Comparison of ENCODE assay signal across 16 cellular contexts in genomic region chr22:29550005-29550404, GRCh38. TPM values are rescaled to one million over a fixed set of nuclear protein-coding genes. Genes with fewer than 3 reads are reported as not detected.
A peak's percentile ranks its signal among the peaks of the same experiment; 100 is the strongest.
DNase-seq lines count a peak whose midpoint lies in the region; ATAC-seq, FAIRE-seq and TF ChIP-seq lines count a peak whose summit lies in the region.
"Had no signal": no experiment of that assay in that cellular context is flagged by ENCODE, and none has a peak within 500 bp of the region (broad histone marks: within the 10 kb centered on the region; RNA-seq: fewer than 3 reads in every experiment).

No MANE protein-coding gene starts in this region.

- WGBS in HepG2 (ENCODE audit: low lambda C conversion rate): 96% methylated on average over 4 of the region's 4 CpGs
- 91% methylated on average over 4 of the region's 4 CpGs for WGBS in right lobe of liver (ENCODE audit: insufficient coverage, low coverage, low lambda C conversion rate, missing lambda C conversion rate)

- ATAC-seq in activated CD8-positive, alpha-beta T cell treated with anti-CD3 and anti-CD28 coated beads for 36 hours: no peak
- ATAC-seq in activated CD8-positive, alpha-beta T cell treated with anti-CD3 and anti-CD28 coated beads, Interleukin-2, amount 10 ng/mL, durations not matched to agents 7 days and 5 days: no peak
- no peak for ATAC-seq in HepG2
- ATAC-seq in right lobe of liver: no peak
- no peak for ATAC-seq in HG03354 (IDR thresholded peaks at IDR 0.05; ENCODE audit: poor library complexity, severe bottlenecking, unreplicated experiment)
- ATAC-seq: GM12878 had no signal

- POLR2A ChIA-PET in activated CD8-positive, alpha-beta T cell treated with anti-CD3 and anti-CD28 coated beads for 36 hours (lab: Charles Lee): interaction anchor here (0.5 kb wide), 1 partner anchor 30 kb away, joined by 3 read pairs; no protein-coding TSS in a partner anchor
- POLR2A ChIA-PET in activated CD8-positive, alpha-beta T cell treated with anti-CD3 and anti-CD28 coated beads, Interleukin-2, amount 10 ng/mL, durations not matched to agents 7 days and 5 days (lab: Charles Lee): no interaction called here
- POLR2A ChIA-PET in HepG2 (lab: Yijun Ruan, JAX): no interaction called here

- peak overlapping the region; percentile 36 for H3K27ac Mint-ChIP-seq in activated CD8-positive, alpha-beta T cell treated with anti-CD3 and anti-CD28 coated beads for 36 hours
- H3K27ac Mint-ChIP-seq in activated CD8-positive, alpha-beta T cell treated with anti-CD3 and anti-CD28 coated beads, Interleukin-2, amount 10 ng/mL, durations not matched to agents 7 days and 5 days: no peak overlapping the region
- H3K27ac Mint-ChIP-seq in endothelial cell (ENCODE audit: unreplicated experiment): no peak overlapping the region

- no peak for TF ChIP-seq RAD21 in HepG2 (CRISPR knock-in tag; IDR thresholded peaks at IDR 0.05)

- H3K9me3 ChIP-seq in HepG2 (ENCODE audit: low read length): no peaks in the 10 kb centered on the region
- no peaks in the 10 kb centered on the region for H3K9me3 ChIP-seq in right lobe of liver

- no peaks in the 10 kb centered on the region for H3K9me3 Mint-ChIP-seq in activated CD8-positive, alpha-beta T cell treated with anti-CD3 and anti-CD28 coated beads for 36 hours
- no peaks in the 10 kb centered on the region for H3K9me3 Mint-ChIP-seq in activated CD8-positive, alpha-beta T cell treated with anti-CD3 and anti-CD28 coated beads, Interleukin-2, amount 10 ng/mL, durations not matched to agents 7 days and 5 days (ENCODE audit: insufficient read depth)
- no peaks in the 10 kb centered on the region for H3K9me3 Mint-ChIP-seq in endothelial cell (ENCODE audit: unreplicated experiment)

- TF ChIP-seq EP300 in HepG2 (IDR thresholded peaks at IDR 0.05; ENCODE audit: low read depth in 2 of 2, low read length in 2 of 2): no peak
- TF ChIP-seq EP300 in HepG2 (CRISPR knock-in tag; IDR thresholded peaks at IDR 0.05; ENCODE audit: borderline replicate concordance): no peak

- no peak for DNase-seq in activated CD8-positive, alpha-beta T cell treated with anti-CD3 and anti-CD28 coated beads for 36 hours
- DNase-seq in activated CD8-positive, alpha-beta T cell treated with anti-CD3 and anti-CD28 coated beads, Interleukin-2, amount 10 ng/mL, durations not matched to agents 7 days and 5 days: no peak
- DNase-seq in HepG2 (ENCODE audit: low spot score) (no peak), right lobe of liver (no peak), endothelial cell (ENCODE audit: low spot score) (no peak), SIG-M5 (lab: John Stamatoyannopoulos, UW) (no peak), COLO668 (lab: John Stamatoyannopoulos, UW; ENCODE audit: unreplicated experiment) (no peak)
- DNase-seq: Calu3, DMS 273 treated with DMSO at 0.1 percent for 48 hours, HCEC 1CT had no signal

- H3K4me1 Mint-ChIP-seq in activated CD8-positive, alpha-beta T cell treated with anti-CD3 and anti-CD28 coated beads for 36 hours (ENCODE audit: low read depth): peaks cover 13% of the 10 kb centered on the region
- H3K4me1 Mint-ChIP-seq in activated CD8-positive, alpha-beta T cell treated with anti-CD3 and anti-CD28 coated beads, Interleukin-2, amount 10 ng/mL, durations not matched to agents 7 days and 5 days (ENCODE audit: low read depth): peaks cover 30% of the 10 kb centered on the region
- H3K4me1 Mint-ChIP-seq in endothelial cell (ENCODE audit: unreplicated experiment): peaks cover 11% of the 10 kb centered on the region

- in situ Hi-C loops in HepG2 (cut with HindIII; ENCODE audit: extremely low pct_ligation_motif_present, low pct_unique_long_range_greater_than_20kb): no loop called here

- intact Hi-C loops in activated CD8-positive, alpha-beta T cell treated with anti-CD3 and anti-CD28 coated beads for 36 hours (cut with micrococcal nuclease): no loop called here
- intact Hi-C loops in HepG2 (cut with micrococcal nuclease; ENCODE audit: unreplicated experiment): no loop called here
- intact Hi-C loops in right lobe of liver (cut with DNase I): no loop called here

- H3K79me2 ChIP-seq in HepG2 (ENCODE audit: insufficient read depth, low read length): peaks cover 19% of the 10 kb centered on the region

- TF ChIP-seq POLR2A in HepG2 (IDR thresholded peaks at IDR 0.05; ENCODE audit: insufficient read depth in 1 of 2, low read depth in 2 of 2, low read length in 2 of 2): no peak
- no peak for TF ChIP-seq POLR2A in right lobe of liver (IDR thresholded peaks at IDR 0.05)

- H3K36me3 ChIP-seq in HepG2 (replicated peaks in 1 of 2; ENCODE audit: control insufficient read depth in 1 of 2, insufficient read depth in 2 of 2, low read length in 2 of 2): peaks cover 13 to 43% of the 10 kb centered on the region in 2 experiments; a peak in 4 of 5 replicates
- H3K36me3 ChIP-seq in right lobe of liver: peaks cover 0 to 17% (median 3%) of the 10 kb centered on the region in 4 donors

- H3K27ac ChIP-seq in HepG2 (ENCODE audit: extremely low read length, insufficient read depth, low read length) (no peak overlapping the region), right lobe of liver (no peak overlapping the region)
- H3K27ac ChIP-seq: 22Rv1, HL-60 had no signal

- H3K4me3 ChIP-seq in HepG2 (replicated peaks in 1 of 3; ENCODE audit: insufficient read depth in 1 of 3, low read depth in 2 of 3, low read length in 3 of 3) (no peak overlapping the region), right lobe of liver (no peak overlapping the region)
- H3K4me3 ChIP-seq: GM12878 had no signal

- no peaks in the 10 kb centered on the region for H3K27me3 ChIP-seq in HepG2 (ENCODE audit: control insufficient read depth in 1 of 2, insufficient read depth in 2 of 2, low read length in 2 of 2)
- H3K27me3 ChIP-seq in right lobe of liver: no peaks in the 10 kb centered on the region

- H3K27me3 Mint-ChIP-seq in activated CD8-positive, alpha-beta T cell treated with anti-CD3 and anti-CD28 coated beads for 36 hours: no peaks in the 10 kb centered on the region
- no peaks in the 10 kb centered on the region for H3K27me3 Mint-ChIP-seq in activated CD8-positive, alpha-beta T cell treated with anti-CD3 and anti-CD28 coated beads, Interleukin-2, amount 10 ng/mL, durations not matched to agents 7 days and 5 days (ENCODE audit: low read depth)
- peaks cover 9% of the 10 kb centered on the region for H3K27me3 Mint-ChIP-seq in endothelial cell (ENCODE audit: unreplicated experiment)

- no peak overlapping the region for H3K4me3 Mint-ChIP-seq in activated CD8-positive, alpha-beta T cell treated with anti-CD3 and anti-CD28 coated beads for 36 hours
- H3K4me3 Mint-ChIP-seq in activated CD8-positive, alpha-beta T cell treated with anti-CD3 and anti-CD28 coated beads, Interleukin-2, amount 10 ng/mL, durations not matched to agents 7 days and 5 days: no peak overlapping the region
- peak overlapping the region; percentile 16 for H3K4me3 Mint-ChIP-seq in endothelial cell (ENCODE audit: unreplicated experiment)
- H3K4me3 Mint-ChIP-seq: CD14-positive monocyte had no signal

- no peak overlapping the region for H2AFZ ChIP-seq in HepG2 (ENCODE audit: low read length)

- H3K9ac ChIP-seq in HepG2 (ENCODE audit: insufficient read depth, low read depth, low read length): no peak overlapping the region

- BruUV-seq in HepG2 (replicated peaks; lab: Mats Ljungman, UMichigan): no TSS peak

- no peak for FAIRE-seq in HepG2 (lab: Jason Lieb, UNC)
- FAIRE-seq: GM12878, GM18507 had no signal

- H3K4me2 ChIP-seq in HepG2 (ENCODE audit: low read depth, low read length): no peak overlapping the region

- CTCF ChIA-PET in activated CD8-positive, alpha-beta T cell treated with anti-CD3 and anti-CD28 coated beads for 36 hours (lab: Charles Lee): no interaction called here
- CTCF ChIA-PET in activated CD8-positive, alpha-beta T cell treated with anti-CD3 and anti-CD28 coated beads, Interleukin-2, amount 10 ng/mL, durations not matched to agents 7 days and 5 days (lab: Charles Lee): no interaction called here
- CTCF ChIA-PET in HepG2 (lab: Yijun Ruan, JAX; ENCODE audit: low intra/inter-chr PET ratio, low total read pairs): no interaction called here

- TF ChIP-seq CTCF in activated CD8-positive, alpha-beta T cell treated with anti-CD3 and anti-CD28 coated beads for 36 hours (IDR thresholded peaks at IDR 0.05): no peak
- TF ChIP-seq CTCF in HepG2 (CRISPR knock-in tag; IDR thresholded peaks at IDR 0.05): no peak
- no peak for TF ChIP-seq CTCF in right lobe of liver (IDR thresholded peaks at IDR 0.05)
- no peak for TF ChIP-seq CTCF in endothelial cell (IDR thresholded peaks at IDR 0.05; ENCODE audit: unreplicated experiment)

- H3K4me1 ChIP-seq in HepG2 (ENCODE audit: insufficient read depth, low read length): peaks cover 12% of the 10 kb centered on the region
- H3K4me1 ChIP-seq in right lobe of liver: peaks cover 0 to 10% (median 5%) of the 10 kb centered on the region in 4 donors

- H4K20me1 ChIP-seq in HepG2 (ENCODE audit: insufficient read depth, low read length): no peaks in the 10 kb centered on the region

- H3K36me3 Mint-ChIP-seq in activated CD8-positive, alpha-beta T cell treated with anti-CD3 and anti-CD28 coated beads for 36 hours (ENCODE audit: low read depth): peaks cover 30% of the 10 kb centered on the region
- peaks cover 34% of the 10 kb centered on the region for H3K36me3 Mint-ChIP-seq in activated CD8-positive, alpha-beta T cell treated with anti-CD3 and anti-CD28 coated beads, Interleukin-2, amount 10 ng/mL, durations not matched to agents 7 days and 5 days (ENCODE audit: low read depth)
- peaks cover 36% of the 10 kb centered on the region for H3K36me3 Mint-ChIP-seq in endothelial cell (ENCODE audit: low read depth, unreplicated experiment)

RNA-seq across cellular contexts. Expression of gene THOC5, which starts 3.6 kb away (rescaled TPM):
- 10 to 100 TPM; 48.7 to 57.3 TPM for total RNA-seq in activated CD8-positive, alpha-beta T cell treated with anti-CD3 and anti-CD28 coated beads for 36 hours
- total RNA-seq in activated CD8-positive, alpha-beta T cell treated with anti-CD3 and anti-CD28 coated beads, Interleukin-2, amount 10 ng/mL, durations not matched to agents 7 days and 5 days: 10 to 100 TPM; 53.1 to 60.7 TPM
- total RNA-seq in HepG2 (2016; rRNA removed; fragmentation: Illumina TruSeq; extraction: Trizol) (46.7 and 53.5 TPM in 2 replicates), right lobe of liver (10 to 100 TPM; 11.9 to 17.4 (median 14.1) TPM), endothelial cell (ENCODE audit: unreplicated experiment) (76.4 TPM)
- 20.7 and 27.6 TPM in 2 replicates for total RNA-seq in HepG2 (2016; cell fraction: cytosol; rRNA removed; fragmentation: Illumina TruSeq; extraction: Trizol; ENCODE audit: low read depth)
- total RNA-seq in HepG2 (2016; cell fraction: insoluble cytoplasmic fraction; rRNA removed; fragmentation: Illumina TruSeq; extraction: Trizol): 47.6 and 56.5 TPM in 2 replicates
- total RNA-seq in HepG2 (2016; cell fraction: membrane; rRNA removed; fragmentation: Illumina TruSeq; extraction: Trizol): 39.5 and 44.9 TPM in 2 replicates
- total RNA-seq in HepG2 (2016; cell fraction: nucleus; rRNA removed; fragmentation: Illumina TruSeq; extraction: Trizol): 32.6 and 43.7 TPM in 2 replicates
- polyA plus RNA-seq in HepG2 (2011; rRNA removed): 45.8 and 65.2 TPM in 2 replicates
- polyA plus RNA-seq in HepG2 (2011; cell fraction: cytosol; rRNA removed): 27.9 and 31.5 TPM in 2 replicates
- polyA plus RNA-seq in HepG2 (2011; cell fraction: nucleus; rRNA removed): 145 and 182 TPM in 2 replicates
- 37.0 and 37.3 TPM in 2 replicates for polyA plus RNA-seq in HepG2 (2012)
- polyA plus RNA-seq in HepG2 (2016; cell fraction: cytosol; fragmentation: Illumina TruSeq; extraction: Trizol; ENCODE audit: low read depth): 25.9 and 30.6 TPM in 2 replicates
- 44.1 and 46.1 TPM in 2 replicates for polyA plus RNA-seq in HepG2 (2016; cell fraction: insoluble cytoplasmic fraction; fragmentation: Illumina TruSeq; extraction: Trizol; ENCODE audit: low read depth)
- 35.3 and 37.4 TPM in 2 replicates for polyA plus RNA-seq in HepG2 (2016; cell fraction: membrane; fragmentation: Illumina TruSeq; extraction: Trizol; ENCODE audit: low read depth)
- polyA plus RNA-seq in HepG2 (2016; cell fraction: nucleus; fragmentation: Illumina TruSeq; extraction: Trizol; ENCODE audit: insufficient read depth, low read depth): 54.0 and 55.1 TPM in 2 replicates
- 57.0 and 70.3 TPM in 2 replicates for polyA minus RNA-seq in HepG2 (2011; rRNA and poly(A)+ RNA removed; ENCODE audit: low replicate concordance)
- polyA minus RNA-seq in HepG2 (2011; cell fraction: cytosol; rRNA and poly(A)+ RNA removed): 25.5 and 29.4 TPM in 2 replicates
- polyA minus RNA-seq in HepG2 (2011; cell fraction: nucleus; rRNA and poly(A)+ RNA removed): 38.9 and 51.6 TPM in 2 replicates

RNA-seq across cellular contexts. Expression of gene NIPSNAP1, which starts 30.9 kb away (rescaled TPM):
- 10 to 100 TPM; 58.3 to 61.9 TPM for total RNA-seq in activated CD8-positive, alpha-beta T cell treated with anti-CD3 and anti-CD28 coated beads for 36 hours
- total RNA-seq in activated CD8-positive, alpha-beta T cell treated with anti-CD3 and anti-CD28 coated beads, Interleukin-2, amount 10 ng/mL, durations not matched to agents 7 days and 5 days: 10 to 100 TPM; 35.7 to 38.2 TPM
- 159 and 167 TPM in 2 replicates for total RNA-seq in HepG2 (2016; rRNA removed; fragmentation: Illumina TruSeq; extraction: Trizol)
- 36.4 and 36.6 TPM in 2 replicates for total RNA-seq in HepG2 (2016; cell fraction: cytosol; rRNA removed; fragmentation: Illumina TruSeq; extraction: Trizol; ENCODE audit: low read depth)
- total RNA-seq in HepG2 (2016; cell fraction: insoluble cytoplasmic fraction; rRNA removed; fragmentation: Illumina TruSeq; extraction: Trizol): 162 and 163 TPM in 2 replicates
- total RNA-seq in HepG2 (2016; cell fraction: membrane; rRNA removed; fragmentation: Illumina TruSeq; extraction: Trizol): 98.2 and 102 TPM in 2 replicates
- 68.4 and 75.1 TPM in 2 replicates for total RNA-seq in HepG2 (2016; cell fraction: nucleus; rRNA removed; fragmentation: Illumina TruSeq; extraction: Trizol)
- 203 and 212 TPM in 2 replicates for polyA plus RNA-seq in HepG2 (2011; rRNA removed)
- 167 and 170 TPM in 2 replicates for polyA plus RNA-seq in HepG2 (2011; cell fraction: cytosol; rRNA removed)
- polyA plus RNA-seq in HepG2 (2011; cell fraction: nucleus; rRNA removed): 133 and 152 TPM in 2 replicates
- polyA plus RNA-seq in HepG2 (2012): 126 and 158 TPM in 2 replicates
- polyA plus RNA-seq in HepG2 (2016; cell fraction: cytosol; fragmentation: Illumina TruSeq; extraction: Trizol; ENCODE audit: low read depth): 33.2 and 39.7 TPM in 2 replicates
- polyA plus RNA-seq in HepG2 (2016; cell fraction: insoluble cytoplasmic fraction; fragmentation: Illumina TruSeq; extraction: Trizol; ENCODE audit: low read depth): 169 and 174 TPM in 2 replicates
- 73.5 and 79.3 TPM in 2 replicates for polyA plus RNA-seq in HepG2 (2016; cell fraction: membrane; fragmentation: Illumina TruSeq; extraction: Trizol; ENCODE audit: low read depth)
- polyA plus RNA-seq in HepG2 (2016; cell fraction: nucleus; fragmentation: Illumina TruSeq; extraction: Trizol; ENCODE audit: insufficient read depth, low read depth): 104 and 117 TPM in 2 replicates
- 19.6 and 162 TPM in 2 replicates for polyA minus RNA-seq in HepG2 (2011; rRNA and poly(A)+ RNA removed; ENCODE audit: low replicate concordance)
- polyA minus RNA-seq in HepG2 (2011; cell fraction: cytosol; rRNA and poly(A)+ RNA removed): 70.8 and 86.6 TPM in 2 replicates
- 55.0 and 66.1 TPM in 2 replicates for polyA minus RNA-seq in HepG2 (2011; cell fraction: nucleus; rRNA and poly(A)+ RNA removed)
- 100 to 1,000 TPM in 5 of 6 experiments, 10 to 100 TPM in 1; 94.5 to 149 (median 141) TPM for total RNA-seq in right lobe of liver
- total RNA-seq in endothelial cell (ENCODE audit: unreplicated experiment): 78.0 TPM

RNA-seq across cellular contexts. Expression of gene NF2, which starts 53.4 kb away (rescaled TPM):
- 10 to 100 TPM; 34.4 to 35.3 TPM for total RNA-seq in activated CD8-positive, alpha-beta T cell treated with anti-CD3 and anti-CD28 coated beads for 36 hours
- 10 to 100 TPM; 60.6 to 61.2 TPM for total RNA-seq in activated CD8-positive, alpha-beta T cell treated with anti-CD3 and anti-CD28 coated beads, Interleukin-2, amount 10 ng/mL, durations not matched to agents 7 days and 5 days
- total RNA-seq in HepG2 (2016; rRNA removed; fragmentation: Illumina TruSeq; extraction: Trizol): 33.3 and 45.3 TPM in 2 replicates
- 6.6 and 7.4 TPM in 2 replicates for total RNA-seq in HepG2 (2016; cell fraction: cytosol; rRNA removed; fragmentation: Illumina TruSeq; extraction: Trizol; ENCODE audit: low read depth)
- 33.3 and 42.0 TPM in 2 replicates for total RNA-seq in HepG2 (2016; cell fraction: insoluble cytoplasmic fraction; rRNA removed; fragmentation: Illumina TruSeq; extraction: Trizol)
- total RNA-seq in HepG2 (2016; cell fraction: membrane; rRNA removed; fragmentation: Illumina TruSeq; extraction: Trizol): 21.0 and 24.2 TPM in 2 replicates
- 25.6 and 28.1 TPM in 2 replicates for total RNA-seq in HepG2 (2016; cell fraction: nucleus; rRNA removed; fragmentation: Illumina TruSeq; extraction: Trizol)
- 8.8 and 9.3 TPM in 2 replicates for polyA plus RNA-seq in HepG2 (2011; rRNA removed)
- polyA plus RNA-seq in HepG2 (2011; cell fraction: cytosol; rRNA removed): 6.9 and 7.3 TPM in 2 replicates
- polyA plus RNA-seq in HepG2 (2011; cell fraction: nucleus; rRNA removed): 8.1 and 8.6 TPM in 2 replicates
- 6.4 TPM in 2 replicates for polyA plus RNA-seq in HepG2 (2012)
- 3.3 and 5.4 TPM in 2 replicates for polyA plus RNA-seq in HepG2 (2016; cell fraction: cytosol; fragmentation: Illumina TruSeq; extraction: Trizol; ENCODE audit: low read depth)
- 21.1 and 24.6 TPM in 2 replicates for polyA plus RNA-seq in HepG2 (2016; cell fraction: insoluble cytoplasmic fraction; fragmentation: Illumina TruSeq; extraction: Trizol; ENCODE audit: low read depth)
- polyA plus RNA-seq in HepG2 (2016; cell fraction: membrane; fragmentation: Illumina TruSeq; extraction: Trizol; ENCODE audit: low read depth): 9.8 and 11.9 TPM in 2 replicates
- polyA plus RNA-seq in HepG2 (2016; cell fraction: nucleus; fragmentation: Illumina TruSeq; extraction: Trizol; ENCODE audit: insufficient read depth, low read depth): 23.3 and 24.8 TPM in 2 replicates
- 25.7 and 39.3 TPM in 2 replicates for polyA minus RNA-seq in HepG2 (2011; rRNA and poly(A)+ RNA removed; ENCODE audit: low replicate concordance)
- polyA minus RNA-seq in HepG2 (2011; cell fraction: cytosol; rRNA and poly(A)+ RNA removed): 12.4 and 13.6 TPM in 2 replicates
- 11.5 and 15.2 TPM in 2 replicates for polyA minus RNA-seq in HepG2 (2011; cell fraction: nucleus; rRNA and poly(A)+ RNA removed)
- total RNA-seq in right lobe of liver: 10 to 100 TPM in 5 of 6 experiments, 1 to 10 TPM in 1; 9.6 to 24.8 (median 14.0) TPM
- total RNA-seq in endothelial cell (ENCODE audit: unreplicated experiment): 44.3 TPM
